ENCODE assay signal across 1 cellular context in the genomic region with DNA sequence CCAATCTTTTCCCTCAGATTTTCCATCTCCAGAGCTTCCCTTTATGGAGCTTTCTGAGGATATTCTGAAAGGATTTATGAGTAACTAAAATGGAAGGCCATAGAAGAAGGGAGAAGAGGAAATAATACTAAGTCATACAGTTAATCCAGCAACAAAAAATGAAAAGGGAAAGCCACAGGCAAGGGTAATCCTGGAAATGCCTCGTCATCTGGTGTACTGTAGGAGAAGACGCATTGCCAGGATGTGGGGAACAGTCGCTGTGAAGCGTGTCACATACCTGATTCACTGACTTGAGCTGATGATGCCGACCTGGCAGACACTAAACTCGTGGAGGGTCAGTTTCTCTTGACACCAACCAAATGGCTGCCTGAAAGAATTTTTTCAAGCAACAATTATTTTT.
TF ChIP-seq lines count a peak whose summit lies in the region.

No MANE protein-coding gene starts in this region.

TF ChIP-seq in WTC11, 78 proteins besides CTCF, POLR2A, EP300 and RAD21 (continued from another document):
- TF ChIP-seq, protein P1, sequence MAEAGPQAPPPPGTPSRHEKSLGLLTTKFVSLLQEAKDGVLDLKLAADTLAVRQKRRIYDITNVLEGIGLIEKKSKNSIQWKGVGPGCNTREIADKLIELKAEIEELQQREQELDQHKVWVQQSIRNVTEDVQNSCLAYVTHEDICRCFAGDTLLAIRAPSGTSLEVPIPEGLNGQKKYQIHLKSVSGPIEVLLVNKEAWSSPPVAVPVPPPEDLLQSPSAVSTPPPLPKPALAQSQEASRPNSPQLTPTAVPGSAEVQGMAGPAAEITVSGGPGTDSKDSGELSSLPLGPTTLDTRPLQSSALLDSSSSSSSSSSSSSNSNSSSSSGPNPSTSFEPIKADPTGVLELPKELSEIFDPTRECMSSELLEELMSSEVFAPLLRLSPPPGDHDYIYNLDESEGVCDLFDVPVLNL (CRISPR knock-in tag; IDR thresholded peaks at IDR 0.05; ENCODE audit: borderline replicate concordance, low read depth): no peak
- no peak for TF ChIP-seq NFE2L1 (CRISPR knock-in tag; IDR thresholded peaks at IDR 0.05)
- TF ChIP-seq, protein P2, sequence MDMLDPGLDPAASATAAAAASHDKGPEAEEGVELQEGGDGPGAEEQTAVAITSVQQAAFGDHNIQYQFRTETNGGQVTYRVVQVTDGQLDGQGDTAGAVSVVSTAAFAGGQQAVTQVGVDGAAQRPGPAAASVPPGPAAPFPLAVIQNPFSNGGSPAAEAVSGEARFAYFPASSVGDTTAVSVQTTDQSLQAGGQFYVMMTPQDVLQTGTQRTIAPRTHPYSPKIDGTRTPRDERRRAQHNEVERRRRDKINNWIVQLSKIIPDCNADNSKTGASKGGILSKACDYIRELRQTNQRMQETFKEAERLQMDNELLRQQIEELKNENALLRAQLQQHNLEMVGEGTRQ (CRISPR knock-in tag; IDR thresholded peaks at IDR 0.05): no peak
- no peak for TF ChIP-seq TEAD1 (CRISPR knock-in tag; IDR thresholded peaks at IDR 0.05)
- TF ChIP-seq KAT7 (CRISPR knock-in tag; IDR thresholded peaks at IDR 0.05; ENCODE audit: borderline replicate concordance): no peak
- TF ChIP-seq CREB1 (CRISPR knock-in tag; IDR thresholded peaks at IDR 0.05): no peak
- no peak for TF ChIP-seq ETV6 (CRISPR knock-in tag; IDR thresholded peaks at IDR 0.05)
- TF ChIP-seq, protein P3, sequence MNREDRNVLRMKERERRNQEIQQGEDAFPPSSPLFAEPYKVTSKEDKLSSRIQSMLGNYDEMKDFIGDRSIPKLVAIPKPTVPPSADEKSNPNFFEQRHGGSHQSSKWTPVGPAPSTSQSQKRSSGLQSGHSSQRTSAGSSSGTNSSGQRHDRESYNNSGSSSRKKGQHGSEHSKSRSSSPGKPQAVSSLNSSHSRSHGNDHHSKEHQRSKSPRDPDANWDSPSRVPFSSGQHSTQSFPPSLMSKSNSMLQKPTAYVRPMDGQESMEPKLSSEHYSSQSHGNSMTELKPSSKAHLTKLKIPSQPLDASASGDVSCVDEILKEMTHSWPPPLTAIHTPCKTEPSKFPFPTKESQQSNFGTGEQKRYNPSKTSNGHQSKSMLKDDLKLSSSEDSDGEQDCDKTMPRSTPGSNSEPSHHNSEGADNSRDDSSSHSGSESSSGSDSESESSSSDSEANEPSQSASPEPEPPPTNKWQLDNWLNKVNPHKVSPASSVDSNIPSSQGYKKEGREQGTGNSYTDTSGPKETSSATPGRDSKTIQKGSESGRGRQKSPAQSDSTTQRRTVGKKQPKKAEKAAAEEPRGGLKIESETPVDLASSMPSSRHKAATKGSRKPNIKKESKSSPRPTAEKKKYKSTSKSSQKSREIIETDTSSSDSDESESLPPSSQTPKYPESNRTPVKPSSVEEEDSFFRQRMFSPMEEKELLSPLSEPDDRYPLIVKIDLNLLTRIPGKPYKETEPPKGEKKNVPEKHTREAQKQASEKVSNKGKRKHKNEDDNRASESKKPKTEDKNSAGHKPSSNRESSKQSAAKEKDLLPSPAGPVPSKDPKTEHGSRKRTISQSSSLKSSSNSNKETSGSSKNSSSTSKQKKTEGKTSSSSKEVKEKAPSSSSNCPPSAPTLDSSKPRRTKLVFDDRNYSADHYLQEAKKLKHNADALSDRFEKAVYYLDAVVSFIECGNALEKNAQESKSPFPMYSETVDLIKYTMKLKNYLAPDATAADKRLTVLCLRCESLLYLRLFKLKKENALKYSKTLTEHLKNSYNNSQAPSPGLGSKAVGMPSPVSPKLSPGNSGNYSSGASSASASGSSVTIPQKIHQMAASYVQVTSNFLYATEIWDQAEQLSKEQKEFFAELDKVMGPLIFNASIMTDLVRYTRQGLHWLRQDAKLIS (CRISPR knock-in tag; IDR thresholded peaks at IDR 0.05; ENCODE audit: borderline replicate concordance): no peak
